In genomic region chr6:32947552-32948465, GRCh38 we compare ENCODE assay signal across 8 cellular contexts.
DNase-seq lines count a peak whose midpoint lies in the region; ATAC-seq and TF ChIP-seq lines count a peak whose summit lies in the region.

No MANE protein-coding gene starts in this region.

- no peak overlapping the region for H3K4me3 ChIP-seq in HL-60 (replicated peaks; ENCODE audit: insufficient read depth, low read length)
- no peak overlapping the region for H3K4me3 ChIP-seq in epithelial cell of esophagus (ENCODE audit: low read length)
- no peak overlapping the region for H3K4me3 ChIP-seq in retinal pigment epithelial cell (ENCODE audit: low read length)

- peak; percentile 82 for TF ChIP-seq CTCF in HL-60 (IDR thresholded peaks at IDR 0.05; ENCODE audit: insufficient read depth, low read length)
- TF ChIP-seq CTCF in epithelial cell of esophagus (IDR thresholded peaks at IDR 0.05; ENCODE audit: insufficient read depth, low read depth, low read length, missing control alignments): peak; percentile 80
- TF ChIP-seq CTCF in retinal pigment epithelial cell (conservative IDR thresholded peaks at IDR 0.05; ENCODE audit: low read depth, low read length): peak; percentile 57

- no peak overlapping the region for H3K27ac ChIP-seq in HL-60 (replicated peaks)

- no peak for ATAC-seq in HG02763 (IDR thresholded peaks at IDR 0.05; ENCODE audit: unreplicated experiment)

- DNase-seq in NCI-H1105 treated with DMSO at 0.1 percent for 48 hours (lab: John Stamatoyannopoulos, UW) (peak; percentile 38), NCI-H1105 (lab: John Stamatoyannopoulos, UW) (no peak), HL-60 (ENCODE audit: low read depth in 1 of 2, low spot score in 1 of 2) (peak in 1 of 2 experiments; percentile 72), T follicular helper cell (ENCODE audit: low read depth) (peak; percentile 31), epithelial cell of esophagus (ENCODE audit: low read depth) (peak; percentile 70), retinal pigment epithelial cell (ENCODE audit: low read depth) (no peak), NCI-H2107 (lab: John Stamatoyannopoulos, UW) (no peak)

- H3K27me3 ChIP-seq in HL-60 (ENCODE audit: insufficient read depth, poor library complexity, severe bottlenecking): no peaks in the 10 kb centered on the region

Comparison
In these comparisons a context has a peak if more than half of its experiments do, and no peak if none do; other contexts are left out.
1. DNase-seq: peak in NCI-H1105 treated with DMSO at 0.1 percent for 48 hours (single experiment), T follicular helper cell (single experiment) and epithelial cell of esophagus (single experiment); none in NCI-H1105 (single experiment), retinal pigment epithelial cell (single experiment) and NCI-H2107 (single experiment).
2. Peak in every context shown above with its lines, with median percentiles within 50 percentile points of each other: CTCF ChIP-seq.